7 cellular contexts compared by ENCODE assay signal in the genomic region with DNA sequence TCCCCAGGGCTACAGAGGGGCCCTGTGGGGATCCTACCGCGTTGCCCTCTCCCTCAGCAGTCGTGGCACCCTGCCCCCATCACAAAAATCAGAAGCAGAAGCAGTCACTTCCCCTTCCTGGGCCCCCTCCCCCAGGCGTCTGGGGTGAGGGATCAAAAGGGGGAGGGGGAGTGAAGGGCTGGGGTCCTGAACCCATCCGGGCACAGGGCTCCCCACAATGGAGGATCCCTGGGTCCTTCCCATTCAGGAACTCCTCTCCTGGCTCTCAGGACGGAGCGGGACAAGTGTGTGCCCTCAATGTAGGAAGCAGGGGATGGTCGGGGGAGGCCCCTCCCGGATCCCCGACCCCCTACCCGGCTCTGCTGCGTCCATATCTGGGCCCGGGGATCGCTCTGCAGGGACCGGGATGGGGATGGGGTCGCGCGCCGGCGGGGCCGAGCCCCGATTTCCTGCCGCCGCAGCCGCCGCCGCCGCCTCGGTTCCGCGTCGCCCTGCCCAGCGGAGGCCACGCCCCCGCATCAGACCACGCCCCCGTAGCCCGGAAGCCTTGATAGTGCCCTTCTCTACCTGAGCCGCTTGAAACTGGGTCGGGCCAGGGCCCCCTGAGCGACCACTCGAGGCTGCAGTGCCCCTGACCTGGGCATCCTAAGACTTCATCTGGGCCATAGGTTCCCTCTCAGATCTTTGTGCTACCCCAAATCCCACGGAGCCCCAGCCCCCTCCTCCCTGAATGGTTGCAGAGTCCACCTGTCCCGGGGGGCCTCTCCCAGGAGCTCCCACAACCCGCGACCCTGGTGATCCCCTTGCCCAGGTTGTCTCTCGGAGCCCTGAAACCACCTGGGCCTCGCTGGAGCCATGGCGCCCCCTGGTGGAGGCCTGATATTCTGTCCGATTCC.
A peak's percentile ranks its signal among the peaks of the same experiment; 100 is the strongest.
DNase-seq lines count a peak whose midpoint lies in the region; ATAC-seq and TF ChIP-seq lines count a peak whose summit lies in the region.

A gene with protein sequence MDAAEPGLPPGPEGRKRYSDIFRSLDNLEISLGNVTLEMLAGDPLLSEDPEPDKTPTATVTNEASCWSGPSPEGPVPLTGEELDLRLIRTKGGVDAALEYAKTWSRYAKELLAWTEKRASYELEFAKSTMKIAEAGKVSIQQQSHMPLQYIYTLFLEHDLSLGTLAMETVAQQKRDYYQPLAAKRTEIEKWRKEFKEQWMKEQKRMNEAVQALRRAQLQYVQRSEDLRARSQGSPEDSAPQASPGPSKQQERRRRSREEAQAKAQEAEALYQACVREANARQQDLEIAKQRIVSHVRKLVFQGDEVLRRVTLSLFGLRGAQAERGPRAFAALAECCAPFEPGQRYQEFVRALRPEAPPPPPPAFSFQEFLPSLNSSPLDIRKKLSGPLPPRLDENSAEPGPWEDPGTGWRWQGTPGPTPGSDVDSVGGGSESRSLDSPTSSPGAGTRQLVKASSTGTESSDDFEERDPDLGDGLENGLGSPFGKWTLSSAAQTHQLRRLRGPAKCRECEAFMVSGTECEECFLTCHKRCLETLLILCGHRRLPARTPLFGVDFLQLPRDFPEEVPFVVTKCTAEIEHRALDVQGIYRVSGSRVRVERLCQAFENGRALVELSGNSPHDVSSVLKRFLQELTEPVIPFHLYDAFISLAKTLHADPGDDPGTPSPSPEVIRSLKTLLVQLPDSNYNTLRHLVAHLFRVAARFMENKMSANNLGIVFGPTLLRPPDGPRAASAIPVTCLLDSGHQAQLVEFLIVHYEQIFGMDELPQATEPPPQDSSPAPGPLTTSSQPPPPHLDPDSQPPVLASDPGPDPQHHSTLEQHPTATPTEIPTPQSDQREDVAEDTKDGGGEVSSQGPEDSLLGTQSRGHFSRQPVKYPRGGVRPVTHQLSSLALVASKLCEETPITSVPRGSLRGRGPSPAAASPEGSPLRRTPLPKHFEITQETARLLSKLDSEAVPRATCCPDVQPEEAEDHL (minus strand): TSS at position 500 of the 896 bp plus-strand sequence. CDS start 128 bp downstream, at position 372.

- peak; percentile 72 for TF ChIP-seq CTCF in GM12875 (IDR thresholded peaks at IDR 0.05; ENCODE audit: borderline replicate concordance, insufficient read depth, low read depth, low read length)
- peak; percentile 88 for TF ChIP-seq CTCF in brain microvascular endothelial cell (IDR thresholded peaks at IDR 0.05; ENCODE audit: low read depth, low read length, missing control alignments)

- H3K27ac ChIP-seq in brain microvascular endothelial cell: peak within 1 kb of the TSS; percentile 8

- ATAC-seq in HG02623 (IDR thresholded peaks at IDR 0.05; ENCODE audit: unreplicated experiment): peak; percentile 67

- in situ Hi-C loops in brain microvascular endothelial cell (cut with HindIII; ENCODE audit: low pct_ligation_motif_present, low sequenced_read_pairs): no loop called here

- no peaks in the 10 kb centered on the region for H3K27me3 ChIP-seq in brain microvascular endothelial cell (replicated peaks)

- peak; percentile 60 for DNase-seq in NCI-H1436 (lab: John Stamatoyannopoulos, UW)
- DNase-seq in UCSD-AML1 (lab: John Stamatoyannopoulos, UW; ENCODE audit: unreplicated experiment): peak; percentile 80
- no peak for DNase-seq in brain microvascular endothelial cell
- DNase-seq in iPS-NIHi7 (ENCODE audit: extremely low spot score): peak; percentile 97
- peak; percentile 63 to 84 for DNase-seq in stimulated activated CD4-positive, alpha-beta T cell treated with anti-CD3 and anti-CD28 coated beads, Interleukin-12 subunit alpha, Interleukin-12 subunit beta, amount 100 ng/mL, for 24 hours (ENCODE audit: low read depth in 2 of 2)

- H3K36me3 ChIP-seq in brain microvascular endothelial cell (replicated peaks): peaks cover 22% of the 10 kb centered on the region

- H3K4me3 ChIP-seq in GM12875 (ENCODE audit: low read depth, low read length) (peak within 1 kb of the TSS; percentile 85), brain microvascular endothelial cell (ENCODE audit: low read depth, low read length) (peak within 1 kb of the TSS; percentile 81)
